Comparison of ENCODE assay signal across 8 cellular contexts in the genomic region with DNA sequence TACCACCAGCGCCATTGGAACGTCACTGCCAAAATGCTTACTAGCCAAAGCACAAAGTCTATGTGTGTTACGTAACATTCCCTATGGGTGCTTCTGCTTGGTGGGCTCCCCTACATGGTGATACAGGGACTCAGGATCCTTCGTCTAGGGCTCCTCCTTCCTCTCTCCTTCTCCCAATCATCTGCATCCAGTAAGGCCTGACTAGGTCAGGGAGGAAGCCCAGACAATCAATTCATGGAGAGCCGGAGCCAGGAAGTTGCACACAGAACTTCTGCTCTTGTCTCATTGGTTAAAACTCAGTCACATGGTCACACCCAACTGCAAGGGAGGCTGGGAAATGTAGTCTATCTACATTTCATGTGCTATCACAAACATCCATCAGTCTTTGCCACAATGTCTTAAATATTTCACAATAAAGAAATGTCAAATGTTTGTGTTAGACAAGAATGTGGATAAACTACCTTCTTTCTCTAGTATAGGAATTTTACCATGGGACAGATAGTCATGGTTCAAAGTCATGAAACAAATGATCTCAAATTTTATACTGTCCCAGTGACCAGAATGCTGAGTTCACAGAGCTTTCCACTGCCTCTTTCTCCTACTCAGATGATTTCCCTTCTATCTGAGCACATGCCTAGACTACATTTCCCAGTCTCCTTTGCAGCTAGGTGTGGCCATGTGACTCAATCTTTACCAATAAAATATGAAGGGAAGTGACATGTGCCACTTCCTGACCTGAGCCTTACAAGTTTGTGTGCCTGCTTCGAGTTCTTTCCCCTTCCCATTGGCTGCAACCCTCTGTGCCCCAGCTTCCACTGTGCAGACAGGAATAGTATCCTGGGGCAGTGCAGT. TPM values are rescaled to one million over a fixed set of nuclear protein-coding genes. Genes with fewer than 3 reads are reported as not detected.
DNase-seq lines count a peak whose midpoint lies in the region; ATAC-seq and TF ChIP-seq lines count a peak whose summit lies in the region.

No MANE protein-coding gene starts in this region.

- TF ChIP-seq CTCF in omental fat pad (IDR thresholded peaks at IDR 0.05) = no peak

- ATAC-seq in omental fat pad (ENCODE audit: low FRiP score) = peak; percentile 67
- no peak for ATAC-seq in HG03521 (IDR thresholded peaks at IDR 0.05; ENCODE audit: unreplicated experiment)

- H3K36me3 Mint-ChIP-seq in activated CD4-positive, alpha-beta memory T cell treated with anti-CD3 and anti-CD28 coated beads, Interleukin-2, amount 10 ng/mL, durations not matched to agents 7 days and 5 days (ENCODE audit: low read depth) = peaks cover 10% of the 10 kb centered on the region

- H3K27me3 Mint-ChIP-seq in activated CD4-positive, alpha-beta memory T cell treated with anti-CD3 and anti-CD28 coated beads, Interleukin-2, amount 10 ng/mL, durations not matched to agents 7 days and 5 days = peaks cover 2% of the 10 kb centered on the region

- CTCF ChIA-PET in activated CD4-positive, alpha-beta memory T cell treated with anti-CD3 and anti-CD28 coated beads, Interleukin-2, amount 10 ng/mL, durations not matched to agents 7 days and 5 days (lab: Charles Lee) = interaction anchor here (1.6 kb wide), 1 partner anchor 12 kb away, joined by 4 read pairs; no protein-coding TSS in a partner anchor

- H3K4me1 Mint-ChIP-seq in activated CD4-positive, alpha-beta memory T cell treated with anti-CD3 and anti-CD28 coated beads, Interleukin-2, amount 10 ng/mL, durations not matched to agents 7 days and 5 days = peaks cover 32% of the 10 kb centered on the region

- no peak overlapping the region for H3K4me3 Mint-ChIP-seq in activated CD4-positive, alpha-beta memory T cell treated with anti-CD3 and anti-CD28 coated beads, Interleukin-2, amount 10 ng/mL, durations not matched to agents 7 days and 5 days

- H3K9me3 Mint-ChIP-seq in activated CD4-positive, alpha-beta memory T cell treated with anti-CD3 and anti-CD28 coated beads, Interleukin-2, amount 10 ng/mL, durations not matched to agents 7 days and 5 days = peaks cover 8% of the 10 kb centered on the region

- peak; percentile 34 for DNase-seq in stimulated activated CD4-positive, alpha-beta T cell treated with anti-CD3 and anti-CD28 coated beads, Interleukin-4, amount 100 ng/mL, for 24 hours
- no peak for DNase-seq in stimulated activated CD4-positive, alpha-beta T cell treated with anti-CD3 and anti-CD28 coated beads, Interleukin-12 subunit alpha, Interleukin-12 subunit beta, amount 100 ng/mL, for 4 hours
- DNase-seq in NCI-H2171 treated with DMSO at 0.1 percent for 48 hours (lab: John Stamatoyannopoulos, UW) (peak; percentile 96), foreskin melanocyte (peak; percentile 82), omental fat pad (ENCODE audit: low spot score) (no peak), NCI-H1436 treated with DMSO at 0.1 percent for 48 hours (lab: John Stamatoyannopoulos, UW) (no peak)
- DNase-seq in activated CD4-positive, alpha-beta memory T cell treated with anti-CD3 and anti-CD28 coated beads, Interleukin-2, amount 10 ng/mL, durations not matched to agents 7 days and 5 days = peak; percentile 37

- H3K27ac Mint-ChIP-seq in activated CD4-positive, alpha-beta memory T cell treated with anti-CD3 and anti-CD28 coated beads, Interleukin-2, amount 10 ng/mL, durations not matched to agents 7 days and 5 days = peak overlapping the region; percentile 27

- POLR2A ChIA-PET in activated CD4-positive, alpha-beta memory T cell treated with anti-CD3 and anti-CD28 coated beads, Interleukin-2, amount 10 ng/mL, durations not matched to agents 7 days and 5 days (lab: Charles Lee) = no interaction called here

RNA-seq across cellular contexts. Expression of gene KCNK15, which starts 9.3 kb away (rescaled TPM):
- total RNA-seq in activated CD4-positive, alpha-beta memory T cell treated with anti-CD3 and anti-CD28 coated beads, Interleukin-2, amount 10 ng/mL, durations not matched to agents 7 days and 5 days = not detected
- 10 to 100 TPM in 1 of 4 donors, 1 to 10 TPM in 3; 6.3 to 10.0 (median 9.0) TPM for total RNA-seq in omental fat pad

RNA-seq across cellular contexts. Expression of gene CCN5, which starts 21.2 kb away (rescaled TPM):
- not detected for total RNA-seq in activated CD4-positive, alpha-beta memory T cell treated with anti-CD3 and anti-CD28 coated beads, Interleukin-2, amount 10 ng/mL, durations not matched to agents 7 days and 5 days
- 10 to 100 TPM; 25.9 to 81.7 (median 61.3) TPM for total RNA-seq in omental fat pad

Comparison
In these comparisons a context has a peak if more than half of its experiments do, and no peak if none do; other contexts are left out.
1. DNase-seq: peak in stimulated activated CD4-positive, alpha-beta T cell treated with anti-CD3 and anti-CD28 coated beads, Interleukin-4, amount 100 ng/mL, for 24 hours (single experiment), NCI-H2171 treated with DMSO at 0.1 percent for 48 hours (single experiment), activated CD4-positive, alpha-beta memory T cell treated with anti-CD3 and anti-CD28 coated beads, Interleukin-2, amount 10 ng/mL, durations not matched to agents 7 days and 5 days (single experiment) and foreskin melanocyte (single experiment); none in stimulated activated CD4-positive, alpha-beta T cell treated with anti-CD3 and anti-CD28 coated beads, Interleukin-12 subunit alpha, Interleukin-12 subunit beta, amount 100 ng/mL, for 4 hours (single experiment), omental fat pad (single experiment) and NCI-H1436 treated with DMSO at 0.1 percent for 48 hours (single experiment).
2. RNA of gene KCNK15, which starts 9.3 kb away (total RNA-seq): 6.3 to 10.0 TPM in omental fat pad; not detected in activated CD4-positive, alpha-beta memory T cell treated with anti-CD3 and anti-CD28 coated beads, Interleukin-2, amount 10 ng/mL, durations not matched to agents 7 days and 5 days; every median in the first group is over 4 times any median in the second.
3. RNA of gene CCN5, which starts 21.2 kb away (total RNA-seq): 25.9 to 81.7 TPM in omental fat pad; not detected in activated CD4-positive, alpha-beta memory T cell treated with anti-CD3 and anti-CD28 coated beads, Interleukin-2, amount 10 ng/mL, durations not matched to agents 7 days and 5 days; every median in the first group is over 10 times any median in the second.